8 cellular contexts compared by ENCODE assay signal in genomic region chr2:12587729-12588522, GRCh38.
A peak's percentile ranks its signal among the peaks of the same experiment; 100 is the strongest.
DNase-seq lines count a peak whose midpoint lies in the region; ATAC-seq and TF ChIP-seq lines count a peak whose summit lies in the region.

No MANE protein-coding gene starts in this region.

- CTCF ChIA-PET in activated CD4-positive, alpha-beta memory T cell treated with anti-CD3 and anti-CD28 coated beads, Interleukin-2, amount 10 ng/mL, durations not matched to agents 7 days and 5 days (lab: Charles Lee) = no interaction called here

- no peaks in the 10 kb centered on the region for H3K36me3 Mint-ChIP-seq in activated CD4-positive, alpha-beta memory T cell treated with anti-CD3 and anti-CD28 coated beads, Interleukin-2, amount 10 ng/mL, durations not matched to agents 7 days and 5 days (ENCODE audit: low read depth)

- peak overlapping the region; percentile 28 for H3K9ac ChIP-seq in adipocyte (ENCODE audit: low read length)

- intact Hi-C loops in lower lobe of right lung (cut with DNase I) = no loop called here

- ATAC-seq in GM21717 (IDR thresholded peaks at IDR 0.05; ENCODE audit: unreplicated experiment) (peak; percentile 95), lower lobe of right lung (peak; percentile 86 to 91)

- no peak for TF ChIP-seq CTCF in lower lobe of right lung (IDR thresholded peaks at IDR 0.05)

- POLR2A ChIA-PET in activated CD4-positive, alpha-beta memory T cell treated with anti-CD3 and anti-CD28 coated beads, Interleukin-2, amount 10 ng/mL, durations not matched to agents 7 days and 5 days (lab: Charles Lee) = no interaction called here

- no peak overlapping the region for H3K4me3 Mint-ChIP-seq in activated CD4-positive, alpha-beta memory T cell treated with anti-CD3 and anti-CD28 coated beads, Interleukin-2, amount 10 ng/mL, durations not matched to agents 7 days and 5 days

- peaks cover 8% of the 10 kb centered on the region for H3K4me1 Mint-ChIP-seq in activated CD4-positive, alpha-beta memory T cell treated with anti-CD3 and anti-CD28 coated beads, Interleukin-2, amount 10 ng/mL, durations not matched to agents 7 days and 5 days

- no peaks in the 10 kb centered on the region for H3K27me3 ChIP-seq in adipocyte (replicated peaks; ENCODE audit: control insufficient read depth, insufficient read depth, low read length)
- no peaks in the 10 kb centered on the region for H3K27me3 ChIP-seq in lower lobe of right lung (ENCODE audit: low read depth)

- H3K27ac ChIP-seq in lower lobe of right lung = peak overlapping the region; percentile 54

- H3K4me3 ChIP-seq in adipocyte (ENCODE audit: low read length) (peak overlapping the region; percentile 33), lower lobe of right lung (no peak overlapping the region)

- H3K4me1 ChIP-seq in adipocyte (ENCODE audit: control insufficient read depth, insufficient read depth, low read length) = peaks cover 10% of the 10 kb centered on the region
- peaks cover 16% of the 10 kb centered on the region for H3K4me1 ChIP-seq in lower lobe of right lung

- H3K9me3 ChIP-seq in adipocyte (ENCODE audit: control insufficient read depth, low read length) (no peaks in the 10 kb centered on the region), lower lobe of right lung (no peaks in the 10 kb centered on the region)

- DNase-seq in GM04504 (ENCODE audit: low read depth) (peak; percentile 77), HT1080 (ENCODE audit: low read depth) (peak; percentile 81), adipocyte (ENCODE audit: low read depth) (peak; percentile 92), lower lobe of right lung (no peak), NCI-H446 treated with DMSO at 0.1 percent for 48 hours (lab: John Stamatoyannopoulos, UW) (no peak)
- no peak for DNase-seq in activated CD8-positive, alpha-beta memory T cell treated with anti-CD3 and anti-CD28 coated beads, Interleukin-2, amount 50 U/mL, for 4 hours
- DNase-seq in activated CD4-positive, alpha-beta memory T cell treated with anti-CD3 and anti-CD28 coated beads, Interleukin-2, amount 10 ng/mL, durations not matched to agents 7 days and 5 days = no peak

- H3K27me3 Mint-ChIP-seq in activated CD4-positive, alpha-beta memory T cell treated with anti-CD3 and anti-CD28 coated beads, Interleukin-2, amount 10 ng/mL, durations not matched to agents 7 days and 5 days = no peaks in the 10 kb centered on the region

- peaks cover 6% of the 10 kb centered on the region for H3K9me3 Mint-ChIP-seq in activated CD4-positive, alpha-beta memory T cell treated with anti-CD3 and anti-CD28 coated beads, Interleukin-2, amount 10 ng/mL, durations not matched to agents 7 days and 5 days

- H3K27ac Mint-ChIP-seq in activated CD4-positive, alpha-beta memory T cell treated with anti-CD3 and anti-CD28 coated beads, Interleukin-2, amount 10 ng/mL, durations not matched to agents 7 days and 5 days = no peak overlapping the region

- no peaks in the 10 kb centered on the region for H3K36me3 ChIP-seq in adipocyte (ENCODE audit: control insufficient read depth, insufficient read depth, low read length, severe bottlenecking)
- H3K36me3 ChIP-seq in lower lobe of right lung = no peaks in the 10 kb centered on the region

Comparison
In these comparisons a context has a peak if more than half of its experiments do, and no peak if none do; other contexts are left out.
1. DNase-seq: peak in GM04504 (single experiment), HT1080 (single experiment) and adipocyte (single experiment); none in lower lobe of right lung (single experiment), activated CD8-positive, alpha-beta memory T cell treated with anti-CD3 and anti-CD28 coated beads, Interleukin-2, amount 50 U/mL, for 4 hours (single experiment), activated CD4-positive, alpha-beta memory T cell treated with anti-CD3 and anti-CD28 coated beads, Interleukin-2, amount 10 ng/mL, durations not matched to agents 7 days and 5 days (single experiment) and NCI-H446 treated with DMSO at 0.1 percent for 48 hours (single experiment).